In genomic region chr3:52028572-52028971, GRCh38 we compare ENCODE assay signal across 12 cellular contexts.
DNase-seq lines count a peak whose midpoint lies in the region; ATAC-seq and TF ChIP-seq lines count a peak whose summit lies in the region.
"Had no signal": no experiment of that assay in that cellular context is flagged by ENCODE, and none has a peak within 500 bp of the region (broad histone marks: within the 10 kb centered on the region; RNA-seq: fewer than 3 reads in every experiment).

No MANE protein-coding gene starts in this region.

- intact Hi-C loops in head of caudate nucleus (cut with DNase I), result no loop called here

- ATAC-seq in SK-N-SH treated with all-trans-retinoic acid at 6 μM for 48 hours (peak; percentile 51), GM21528 (IDR thresholded peaks at IDR 0.05; ENCODE audit: low FRiP score, unreplicated experiment) (no peak), HG03025 (IDR thresholded peaks at IDR 0.05; ENCODE audit: low FRiP score, unreplicated experiment) (no peak), HG02759 (IDR thresholded peaks at IDR 0.05; ENCODE audit: unreplicated experiment) (no peak)
- ATAC-seq: CD8-positive, alpha-beta T cell had no signal

- peak; percentile 46 for DNase-seq in ELR (ENCODE audit: low read depth)
- peak; percentile 76 to 97 (median 88) for DNase-seq in head of caudate nucleus
- DNase-seq in putamen (ENCODE audit: low spot score), result peak; percentile 86
- no peak for DNase-seq in CD1c-positive myeloid dendritic cell (ENCODE audit: extremely low spot score)
- DNase-seq: activated CD4-positive, alpha-beta memory T cell treated with anti-CD3 and anti-CD28 coated beads for 36 hours; activated effector memory CD4-positive, alpha-beta T cell treated with Interleukin-2 at 50 U/mL for 16 hours; CD8-positive, alpha-beta T cell; NCI-H2171 had no signal

TF ChIP-seq in SK-N-SH treated with all-trans-retinoic acid at 6 μM for 48 hours, 23 proteins besides CTCF, POLR2A, EP300 and RAD21:
- TF ChIP-seq ZNF8 (CRISPR knock-in tag; IDR thresholded peaks at IDR 0.05) (no peak), GLIS3 (CRISPR knock-in tag; IDR thresholded peaks at IDR 0.05) (no peak), PATZ1 (CRISPR knock-in tag; IDR thresholded peaks at IDR 0.05; ENCODE audit: borderline replicate concordance) (no peak), BACH2 (CRISPR knock-in tag; IDR thresholded peaks at IDR 0.05; ENCODE audit: borderline replicate concordance) (no peak), ZFP30 (CRISPR knock-in tag; IDR thresholded peaks at IDR 0.05) (no peak), TOX (CRISPR knock-in tag; IDR thresholded peaks at IDR 0.05; ENCODE audit: borderline replicate concordance) (no peak)
- TF ChIP-seq, protein P1, sequence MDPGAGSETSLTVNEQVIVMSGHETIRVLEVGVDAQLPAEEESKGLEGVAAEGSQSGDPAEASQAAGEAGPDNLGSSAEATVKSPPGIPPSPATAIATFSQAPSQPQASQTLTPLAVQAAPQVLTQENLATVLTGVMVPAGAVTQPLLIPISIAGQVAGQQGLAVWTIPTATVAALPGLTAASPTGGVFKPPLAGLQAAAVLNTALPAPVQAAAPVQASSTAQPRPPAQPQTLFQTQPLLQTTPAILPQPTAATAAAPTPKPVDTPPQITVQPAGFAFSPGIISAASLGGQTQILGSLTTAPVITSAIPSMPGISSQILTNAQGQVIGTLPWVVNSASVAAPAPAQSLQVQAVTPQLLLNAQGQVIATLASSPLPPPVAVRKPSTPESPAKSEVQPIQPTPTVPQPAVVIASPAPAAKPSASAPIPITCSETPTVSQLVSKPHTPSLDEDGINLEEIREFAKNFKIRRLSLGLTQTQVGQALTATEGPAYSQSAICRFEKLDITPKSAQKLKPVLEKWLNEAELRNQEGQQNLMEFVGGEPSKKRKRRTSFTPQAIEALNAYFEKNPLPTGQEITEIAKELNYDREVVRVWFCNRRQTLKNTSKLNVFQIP (CRISPR knock-in tag; IDR thresholded peaks at IDR 0.05; ENCODE audit: borderline replicate concordance, low read depth), result no peak
